In genomic region chr1:14934867-14935266, GRCh38 we compare ENCODE assay signal across 30 cellular contexts.
"Had no signal": no experiment of that assay in that cellular context is flagged by ENCODE, and none has a peak within 500 bp of the region (broad histone marks: within the 10 kb centered on the region; RNA-seq: fewer than 3 reads in every experiment).

No MANE protein-coding gene starts in this region.

- FAIRE-seq: colon, TTC549 had no signal

- ATAC-seq: activated CD4-positive, alpha-beta T cell treated with anti-CD3 and anti-CD28 coated beads for 36 hours; activated CD8-positive, alpha-beta memory T cell treated with anti-CD3 and anti-CD28 coated beads, Interleukin-2, amount 10 ng/mL, durations not matched to agents 7 days and 5 days; activated CD8-positive, alpha-beta T cell treated with anti-CD3 and anti-CD28 coated beads, Interleukin-2, amount 10 ng/mL, durations not matched to agents 7 days and 5 days; activated naive CD8-positive, alpha-beta T cell treated with anti-CD3 and anti-CD28 coated beads, Interleukin-2, amount 50 U/mL, for 24 hours; body of pancreas; effector memory CD8-positive, alpha-beta T cell; foreskin keratinocyte; gastroesophageal sphincter had no signal

- H3K27me3 ChIP-seq: adrenal gland, body of pancreas, esophagus muscularis mucosa, foreskin keratinocyte, gastroesophageal sphincter had no signal

- H3K36me3 ChIP-seq: adrenal gland, esophagus muscularis mucosa, gastroesophageal sphincter had no signal

- H3K4me1 ChIP-seq: body of pancreas, foreskin keratinocyte had no signal

- H3K27ac ChIP-seq: adrenal gland, body of pancreas, esophagus muscularis mucosa, foreskin keratinocyte, gastroesophageal sphincter had no signal

- H3K9me3 ChIP-seq: adrenal gland, body of pancreas, esophagus muscularis mucosa, gastroesophageal sphincter had no signal

- DNase-seq: activated CD4-positive, alpha-beta memory T cell treated with anti-CD3 and anti-CD28 coated beads for 36 hours; activated CD4-positive, alpha-beta T cell treated with anti-CD3 and anti-CD28 coated beads for 36 hours; activated CD4-positive, alpha-beta T cell treated with anti-CD3 and anti-CD28 coated beads, Interleukin-2, amount 10 ng/mL, durations not matched to agents 24 days and 14 days; activated CD4-positive, CD25-positive, alpha-beta regulatory T cell; activated CD4-positive, CD25-positive, alpha-beta regulatory T cell treated with anti-CD3 and anti-CD28 coated beads, Interleukin-2, amount 50 U/mL, for 72 hours; activated CD8-positive, alpha-beta memory T cell treated with anti-CD3 and anti-CD28 coated beads, Interleukin-2, amount 10 ng/mL, durations not matched to agents 7 days and 5 days; activated CD8-positive, alpha-beta memory T cell treated with anti-CD3 and anti-CD28 coated beads, Interleukin-2, amount 50 U/mL, for 4 hours; activated CD8-positive, alpha-beta T cell treated with anti-CD3 and anti-CD28 coated beads, Interleukin-2, amount 10 ng/mL, durations not matched to agents 7 days and 5 days; activated effector memory CD4-positive, alpha-beta T cell treated with anti-CD3 and anti-CD28 coated beads, Interleukin-2, amount 50 U/mL, for 16 hours; activated naive CD4-positive, alpha-beta T cell treated with anti-CD3 and anti-CD28 coated beads for 36 hours; activated naive CD8-positive, alpha-beta T cell treated with anti-CD3 and anti-CD28 coated beads for 36 hours; activated naive CD8-positive, alpha-beta T cell treated with anti-CD3 and anti-CD28 coated beads, Interleukin-2, amount 50 U/mL, for 24 hours; activated T-cell treated with anti-CD3 and anti-CD28 coated beads, Interleukin-2, amount 50 U/mL, for 1 hour; activated T-cell treated with anti-CD3 and anti-CD28 coated beads, Interleukin-2, amount 50 U/mL, for 48 hours; adrenal gland; amygdala; aorta; body of pancreas; caudate nucleus; cortex of kidney; dermis blood vessel endothelial cell; effector CD4-positive, alpha-beta T cell; effector memory CD8-positive, alpha-beta T cell; erythroblast; foreskin keratinocyte; T-helper 2 cell had no signal

- H3K4me3 ChIP-seq: adrenal gland, body of pancreas, esophagus muscularis mucosa, gastroesophageal sphincter had no signal
